In genomic region chr4:26351685-26352084, GRCh38 we compare ENCODE assay signal across 1 cellular context.
TF ChIP-seq lines count a peak whose summit lies in the region.

No MANE protein-coding gene starts in this region.

TF ChIP-seq in WTC11, 78 proteins besides CTCF, POLR2A, EP300 and RAD21 (continued from another document):
- TF ChIP-seq RELA (CRISPR knock-in tag; IDR thresholded peaks at IDR 0.05; ENCODE audit: borderline replicate concordance) (no peak), ELF4 (CRISPR knock-in tag; IDR thresholded peaks at IDR 0.05; ENCODE audit: low read depth) (no peak), NFE2L1 (CRISPR knock-in tag; IDR thresholded peaks at IDR 0.05) (no peak), E2F5 (CRISPR knock-in tag; IDR thresholded peaks at IDR 0.05) (no peak), GTF2I (CRISPR knock-in tag; conservative IDR thresholded peaks at IDR 0.05) (no peak), SOX15 (CRISPR knock-in tag; IDR thresholded peaks at IDR 0.05) (no peak), NFYB (CRISPR knock-in tag; conservative IDR thresholded peaks at IDR 0.05; ENCODE audit: low read depth) (no peak), ZSCAN18 (CRISPR knock-in tag; IDR thresholded peaks at IDR 0.05) (no peak), ESRRA (CRISPR knock-in tag; IDR thresholded peaks at IDR 0.05; ENCODE audit: borderline replicate concordance) (no peak), TEAD4 (CRISPR knock-in tag; IDR thresholded peaks at IDR 0.05) (no peak), CBFB (CRISPR knock-in tag; IDR thresholded peaks at IDR 0.05; ENCODE audit: low read depth) (no peak), E2F4 (CRISPR knock-in tag; IDR thresholded peaks at IDR 0.05; ENCODE audit: borderline replicate concordance, low read depth) (no peak), NR3C1 (CRISPR knock-in tag; conservative IDR thresholded peaks at IDR 0.05; ENCODE audit: low read depth) (no peak), ZNF138 (CRISPR knock-in tag; conservative IDR thresholded peaks at IDR 0.05) (no peak), SP1 (CRISPR knock-in tag; conservative IDR thresholded peaks at IDR 0.05) (no peak)
